ENCODE assay signal across 20 cellular contexts in the genomic region with DNA sequence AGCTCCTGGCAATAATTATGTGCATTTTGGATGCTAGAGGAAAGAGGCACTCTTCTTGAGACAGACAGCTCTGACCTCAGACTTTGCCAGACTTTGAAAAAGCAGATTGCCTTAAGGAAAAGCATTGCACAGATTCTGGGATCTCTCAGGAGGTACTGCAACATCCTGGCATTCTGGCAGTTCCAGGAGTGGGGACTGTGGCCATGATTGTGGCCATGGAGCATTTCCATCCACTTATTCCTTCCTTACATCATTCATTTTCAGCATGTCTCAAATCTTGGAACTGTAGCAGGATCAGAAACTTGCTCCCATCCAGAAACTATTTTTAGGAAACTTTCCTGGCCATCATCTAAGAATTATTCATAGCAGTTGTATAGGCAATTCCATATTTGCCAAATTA.
"Had no signal": no experiment of that assay in that cellular context is flagged by ENCODE, and none has a peak within 500 bp of the region (broad histone marks: within the 10 kb centered on the region; RNA-seq: fewer than 3 reads in every experiment).

No MANE protein-coding gene starts in this region.

- H3K36me3 ChIP-seq: thoracic aorta had no signal

- H3K4me1 ChIP-seq: parathyroid adenoma, upper lobe of left lung had no signal

- H3K27me3 Mint-ChIP-seq: activated naive CD4-positive, alpha-beta T cell treated with anti-CD3 and anti-CD28 coated beads, Interleukin-2, amount 10 ng/mL, durations not matched to agents 7 days and 5 days; stimulated activated memory B cell treated with anti-CD40 and anti-IgM and Interleukin-4, amounts not matched to agents 10 μg/mL and 1 μg/mL and 100 μg/mL, for 72 hours had no signal

- H3K27ac ChIP-seq: gastroesophageal sphincter, parathyroid adenoma, spleen, upper lobe of left lung had no signal

- H3K9me3 Mint-ChIP-seq: activated naive CD4-positive, alpha-beta T cell treated with anti-CD3 and anti-CD28 coated beads, Interleukin-2, amount 10 ng/mL, durations not matched to agents 7 days and 5 days; nephron; stimulated activated memory B cell treated with anti-CD40 and anti-IgM and Interleukin-4, amounts not matched to agents 10 μg/mL and 1 μg/mL and 100 μg/mL, for 72 hours had no signal

- H3K9ac ChIP-seq: parathyroid adenoma had no signal

- H2AFZ ChIP-seq: parathyroid adenoma had no signal

- H3K79me2 ChIP-seq: parathyroid adenoma had no signal

- H3K9me3 ChIP-seq: gastroesophageal sphincter, spleen, thoracic aorta, upper lobe of left lung had no signal

- H3K27me3 ChIP-seq: gastroesophageal sphincter, spleen, upper lobe of left lung had no signal

- DNase-seq: activated CD4-positive, alpha-beta T cell treated with anti-CD3 and anti-CD28 coated beads for 48 hours; activated CD4-positive, CD25-positive, alpha-beta regulatory T cell; activated CD8-positive, alpha-beta memory T cell treated with anti-CD3 and anti-CD28 coated beads for 24 hours; activated CD8-positive, alpha-beta memory T cell treated with anti-CD3 and anti-CD28 coated beads, Interleukin-2, amount 50 U/mL, for 48 hours; activated effector memory CD4-positive, alpha-beta T cell treated with Interleukin-2 at 50 U/mL for 16 hours; activated naive CD4-positive, alpha-beta T cell treated with anti-CD3 and anti-CD28 coated beads, Interleukin-2, amount 10 ng/mL, durations not matched to agents 7 days and 5 days; activated T-cell treated with anti-CD3 and anti-CD28 coated beads, Interleukin-2, amount 50 U/mL, for 48 hours; erythroblast; left colon; spleen; stimulated activated CD4-positive, alpha-beta T cell treated with anti-CD3 and anti-CD28 coated beads, Interleukin-4, amount 100 ng/mL, for 4 hours; T-helper 1 cell; T1000; upper lobe of left lung had no signal

- H3K4me3 Mint-ChIP-seq: activated naive CD4-positive, alpha-beta T cell treated with anti-CD3 and anti-CD28 coated beads, Interleukin-2, amount 10 ng/mL, durations not matched to agents 7 days and 5 days; nephron; stimulated activated memory B cell treated with anti-CD40 and anti-IgM and Interleukin-4, amounts not matched to agents 10 μg/mL and 1 μg/mL and 100 μg/mL, for 72 hours had no signal

- H3K4me3 ChIP-seq: gastroesophageal sphincter, lung, spleen, thoracic aorta, upper lobe of left lung had no signal

- H3K27ac Mint-ChIP-seq: activated naive CD4-positive, alpha-beta T cell treated with anti-CD3 and anti-CD28 coated beads, Interleukin-2, amount 10 ng/mL, durations not matched to agents 7 days and 5 days; nephron had no signal

- ATAC-seq: gastroesophageal sphincter; left colon; stimulated activated memory B cell treated with anti-CD40 and anti-IgM and Interleukin-4, amounts not matched to agents 10 μg/mL and 1 μg/mL and 100 μg/mL, for 72 hours had no signal
